Comparison of ENCODE assay signal across 23 cellular contexts in genomic region chr10:86083206-86083605, GRCh38.
"Had no signal": no experiment of that assay in that cellular context is flagged by ENCODE, and none has a peak within 500 bp of the region (broad histone marks: within the 10 kb centered on the region; RNA-seq: fewer than 3 reads in every experiment).

No MANE protein-coding gene starts in this region.

- H3K4me3 Mint-ChIP-seq: activated CD4-positive, alpha-beta T cell treated with anti-CD3 and anti-CD28 coated beads for 36 hours; activated CD8-positive, alpha-beta T cell treated with anti-CD3 and anti-CD28 coated beads, Interleukin-2, amount 10 ng/mL, durations not matched to agents 7 days and 5 days; activated naive CD4-positive, alpha-beta T cell treated with anti-CD3 and anti-CD28 coated beads, Interleukin-2, amount 50 U/mL, for 24 hours; activated T-cell treated with anti-CD3 and anti-CD28 coated beads, Interleukin-2, amount 50 U/mL, for 72 hours; central memory CD8-positive, alpha-beta T cell had no signal

- DNase-seq: activated CD4-positive, alpha-beta T cell treated with anti-CD3 and anti-CD28 coated beads for 36 hours; activated CD4-positive, alpha-beta T cell treated with anti-CD3 and anti-CD28 coated beads, Interleukin-2, amount 50 U/mL, for 1 hour; activated CD8-positive, alpha-beta T cell treated with anti-CD3 and anti-CD28 coated beads, Interleukin-2, amount 10 ng/mL, durations not matched to agents 7 days and 5 days; activated naive CD4-positive, alpha-beta T cell; activated T-cell treated with anti-CD3 and anti-CD28 coated beads, Interleukin-2, amount 50 U/mL, for 72 hours; aorta; IMR-90; KBM-7; NCI-H1048; NCI-H1930; NCI-H2107; NCI-H2171 treated with DMSO at 0.1 percent for 48 hours; NCI-H226; NCI-H510A; NCI-H526 treated with DMSO at 0.1 percent for 48 hours; NCI-H82; T-helper 1 cell had no signal

- ATAC-seq: activated CD4-positive, alpha-beta T cell treated with anti-CD3 and anti-CD28 coated beads for 36 hours; activated CD8-positive, alpha-beta T cell treated with anti-CD3 and anti-CD28 coated beads, Interleukin-2, amount 10 ng/mL, durations not matched to agents 7 days and 5 days; activated T-cell treated with anti-CD3 and anti-CD28 coated beads, Interleukin-2, amount 50 U/mL, for 72 hours had no signal

- H3K4me1 Mint-ChIP-seq: activated CD4-positive, alpha-beta T cell treated with anti-CD3 and anti-CD28 coated beads for 36 hours; activated naive CD4-positive, alpha-beta T cell treated with anti-CD3 and anti-CD28 coated beads, Interleukin-2, amount 50 U/mL, for 24 hours; central memory CD8-positive, alpha-beta T cell had no signal

- H3K36me3 Mint-ChIP-seq: activated naive CD4-positive, alpha-beta T cell treated with anti-CD3 and anti-CD28 coated beads, Interleukin-2, amount 50 U/mL, for 24 hours had no signal

- H3K4me3 ChIP-seq: breast epithelium, SK-N-MC had no signal

- H3K36me3 ChIP-seq: breast epithelium had no signal

- H3K9me3 Mint-ChIP-seq: activated naive CD4-positive, alpha-beta T cell treated with anti-CD3 and anti-CD28 coated beads, Interleukin-2, amount 50 U/mL, for 24 hours; activated T-cell treated with anti-CD3 and anti-CD28 coated beads, Interleukin-2, amount 50 U/mL, for 72 hours; activated T-helper 2 cell treated with anti-CD3 and anti-CD28 coated beads, Interferon-gamma antibody, Interleukin-2, Interleukin-4, amounts not matched to agents 10 μg/mL and 5 μg/mL and 100 μg/mL, durations not matched to agents 14 hours and 24 hours and 36 hours; central memory CD8-positive, alpha-beta T cell had no signal

- H3K27ac Mint-ChIP-seq: activated CD4-positive, alpha-beta T cell treated with anti-CD3 and anti-CD28 coated beads for 36 hours; activated CD8-positive, alpha-beta T cell treated with anti-CD3 and anti-CD28 coated beads, Interleukin-2, amount 10 ng/mL, durations not matched to agents 7 days and 5 days; activated naive CD4-positive, alpha-beta T cell treated with anti-CD3 and anti-CD28 coated beads, Interleukin-2, amount 50 U/mL, for 24 hours; activated T-cell treated with anti-CD3 and anti-CD28 coated beads, Interleukin-2, amount 50 U/mL, for 72 hours; activated T-helper 2 cell treated with anti-CD3 and anti-CD28 coated beads, Interferon-gamma antibody, Interleukin-2, Interleukin-4, amounts not matched to agents 10 μg/mL and 5 μg/mL and 100 μg/mL, durations not matched to agents 14 hours and 24 hours and 36 hours had no signal

- H3K27ac ChIP-seq: breast epithelium, SK-N-MC, VCaP had no signal

- H3K4me1 ChIP-seq: breast epithelium had no signal

- H3K27me3 ChIP-seq: breast epithelium had no signal

- H3K9me3 ChIP-seq: breast epithelium had no signal
